ENCODE assay signal across 26 cellular contexts in genomic region chr5:123806644-123807043, GRCh38.
A peak's percentile ranks its signal among the peaks of the same experiment; 100 is the strongest.
DNase-seq lines count a peak whose midpoint lies in the region; ATAC-seq and TF ChIP-seq lines count a peak whose summit lies in the region.
"Had no signal": no experiment of that assay in that cellular context is flagged by ENCODE, and none has a peak within 500 bp of the region (broad histone marks: within the 10 kb centered on the region; RNA-seq: fewer than 3 reads in every experiment).

No MANE protein-coding gene starts in this region.

- no peak overlapping the region for H3K27ac ChIP-seq in BLaER1
- H3K27ac ChIP-seq in Karpas-422 (ENCODE audit: low read length), result peak overlapping the region; percentile 96; the same call in 1 of the 2 replicates
- peak overlapping the region; percentile 63 for H3K27ac ChIP-seq in VCaP
- H3K27ac ChIP-seq: left lung, RWPE1, testis, uterus had no signal

- H3K79me2 ChIP-seq in Karpas-422 (ENCODE audit: low read length), result no peaks in the 10 kb centered on the region

- no peak for DNase-seq in Karpas-422
- DNase-seq in neural crest cell (ENCODE audit: low read depth, low spot score), result no peak
- DNase-seq in stimulated activated effector memory CD8-positive, alpha-beta T cell treated with anti-CD3 and anti-CD28 coated beads, Interleukin-12 subunit alpha, Interleukin-12 subunit beta, amount 100 ng/mL, for 72 hours (ENCODE audit: low spot score in 2 of 2), result no peak
- no peak for DNase-seq in activated CD4-positive, alpha-beta T cell treated with anti-CD3 and anti-CD28 coated beads for 1 hour
- DNase-seq in DMS153 treated with DMSO at 0.1 percent for 48 hours (lab: John Stamatoyannopoulos, UW; ENCODE audit: unreplicated experiment), result no peak
- no peak for DNase-seq in WTC11 (ENCODE audit: low spot score)
- DNase-seq: activated CD4-positive, alpha-beta T cell treated with anti-CD3 and anti-CD28 coated beads, Interleukin-2, amount 50 U/mL, for 4 hours; activated CD8-positive, alpha-beta memory T cell treated with anti-CD3 and anti-CD28 coated beads, Interleukin-2, amount 10 ng/mL, durations not matched to agents 7 days and 5 days; activated gamma-delta T cell treated with Interleukin-2 at 50 U/mL for 16 hours; activated naive CD8-positive, alpha-beta T cell treated with anti-CD3 and anti-CD28 coated beads, Interleukin-2, amount 10 ng/mL, durations not matched to agents 7 days and 5 days; activated T-cell treated with anti-CD3 and anti-CD28 coated beads, Interleukin-2, amount 50 U/mL, for 4 hours; CD8-positive, alpha-beta T cell; central memory CD4-positive, alpha-beta T cell; glutamatergic neuron; left lung; naive B cell; NCI-H446; occipital lobe; stimulated activated naive CD4-positive, alpha-beta T cell; testis; uterus had no signal

- no peaks in the 10 kb centered on the region for H4K20me1 ChIP-seq in BLaER1
- no peaks in the 10 kb centered on the region for H4K20me1 ChIP-seq in Karpas-422 (ENCODE audit: insufficient read depth, low read depth, low read length)

- H3K27me3 ChIP-seq in BLaER1 (no peaks in the 10 kb centered on the region), Karpas-422 (ENCODE audit: low read length) (no peaks in the 10 kb centered on the region)
- H3K27me3 ChIP-seq: left lung, testis, uterus had no signal

- H3K36me3 Mint-ChIP-seq in neural crest cell (ENCODE audit: low read depth) (peaks cover 3% of the 10 kb centered on the region), WTC11 (no peaks in the 10 kb centered on the region)
- no peaks in the 10 kb centered on the region for H3K36me3 Mint-ChIP-seq in stimulated activated effector memory CD8-positive, alpha-beta T cell treated with anti-CD3 and anti-CD28 coated beads, Interleukin-12 subunit alpha, Interleukin-12 subunit beta, amount 100 ng/mL, for 72 hours
- H3K36me3 Mint-ChIP-seq: activated CD8-positive, alpha-beta memory T cell treated with anti-CD3 and anti-CD28 coated beads, Interleukin-2, amount 10 ng/mL, durations not matched to agents 7 days and 5 days; activated naive CD8-positive, alpha-beta T cell treated with anti-CD3 and anti-CD28 coated beads, Interleukin-2, amount 10 ng/mL, durations not matched to agents 7 days and 5 days; CD8-positive, alpha-beta T cell; mesothelial cell of epicardium; naive B cell had no signal

- H3K4me3 Mint-ChIP-seq in neural crest cell, result peak overlapping the region; percentile 49
- no peak overlapping the region for H3K4me3 Mint-ChIP-seq in stimulated activated effector memory CD8-positive, alpha-beta T cell treated with anti-CD3 and anti-CD28 coated beads, Interleukin-12 subunit alpha, Interleukin-12 subunit beta, amount 100 ng/mL, for 72 hours
- H3K4me3 Mint-ChIP-seq in WTC11, result no peak overlapping the region
- H3K4me3 Mint-ChIP-seq: activated CD8-positive, alpha-beta memory T cell treated with anti-CD3 and anti-CD28 coated beads, Interleukin-2, amount 10 ng/mL, durations not matched to agents 7 days and 5 days; activated naive CD8-positive, alpha-beta T cell treated with anti-CD3 and anti-CD28 coated beads, Interleukin-2, amount 10 ng/mL, durations not matched to agents 7 days and 5 days; activated T-cell treated with anti-CD3 and anti-CD28 coated beads, Interleukin-2, amount 50 U/mL, for 4 hours; CD8-positive, alpha-beta T cell; mesothelial cell of epicardium; naive B cell; T-helper 1 cell treated with Interleukin-12 subunit alpha and Interleukin-12 subunit beta and Interleukin-4 antibody, amounts not matched to agents 30 μg/mL and 1 μg/mL, for 36 hours had no signal

- H3K9ac ChIP-seq in BLaER1 (no peak overlapping the region; the same call in 1 of the 2 replicates), Karpas-422 (ENCODE audit: low read length) (no peak overlapping the region; the same call in 1 of the 2 replicates)

- TF ChIP-seq CTCF in VCaP (conservative IDR thresholded peaks at IDR 0.05) (no peak), neural crest cell (conservative IDR thresholded peaks at IDR 0.05) (no peak), WTC11 (IDR thresholded peaks at IDR 0.05) (no peak)

- H3K27ac Mint-ChIP-seq in neural crest cell (ENCODE audit: unreplicated experiment) (peak overlapping the region; percentile 13), WTC11 (no peak overlapping the region)
- no peak overlapping the region for H3K27ac Mint-ChIP-seq in stimulated activated effector memory CD8-positive, alpha-beta T cell treated with anti-CD3 and anti-CD28 coated beads, Interleukin-12 subunit alpha, Interleukin-12 subunit beta, amount 100 ng/mL, for 72 hours
- H3K27ac Mint-ChIP-seq: activated CD8-positive, alpha-beta memory T cell treated with anti-CD3 and anti-CD28 coated beads, Interleukin-2, amount 10 ng/mL, durations not matched to agents 7 days and 5 days; activated naive CD8-positive, alpha-beta T cell treated with anti-CD3 and anti-CD28 coated beads, Interleukin-2, amount 10 ng/mL, durations not matched to agents 7 days and 5 days; CD8-positive, alpha-beta T cell; mesothelial cell of epicardium; naive B cell; T-helper 1 cell treated with Interleukin-12 subunit alpha and Interleukin-12 subunit beta and Interleukin-4 antibody, amounts not matched to agents 30 μg/mL and 1 μg/mL, for 36 hours had no signal

- H3K4me3 ChIP-seq in BLaER1, result no peak overlapping the region
- no peak overlapping the region for H3K4me3 ChIP-seq in Karpas-422 (ENCODE audit: low read length)
- H3K4me3 ChIP-seq: left lung, testis, uterus had no signal

- POLR2A ChIA-PET in WTC11 (lab: Charles Lee), result no interaction called here

- H3K4me1 ChIP-seq in BLaER1, result peaks cover 57% of the 10 kb centered on the region
- peaks cover 59% of the 10 kb centered on the region for H3K4me1 ChIP-seq in Karpas-422 (ENCODE audit: low read length)
- H3K4me1 ChIP-seq: testis, uterus had no signal

- ATAC-seq in stimulated activated effector memory CD8-positive, alpha-beta T cell treated with anti-CD3 and anti-CD28 coated beads, Interleukin-12 subunit alpha, Interleukin-12 subunit beta, amount 100 ng/mL, for 72 hours, result no peak
- no peak for ATAC-seq in WTC11
- ATAC-seq: activated CD8-positive, alpha-beta memory T cell treated with anti-CD3 and anti-CD28 coated beads, Interleukin-2, amount 10 ng/mL, durations not matched to agents 7 days and 5 days; activated T-cell treated with anti-CD3 and anti-CD28 coated beads, Interleukin-2, amount 50 U/mL, for 4 hours; CD8-positive, alpha-beta T cell had no signal

- 0 out of 2 replicates have a peak overlapping the region, but pooled peaks have one; percentile 52 for H2AFZ ChIP-seq in Karpas-422 (ENCODE audit: low read length)

- H3K36me3 ChIP-seq in BLaER1, result no peaks in the 10 kb centered on the region
- H3K36me3 ChIP-seq in Karpas-422 (ENCODE audit: insufficient read depth, low read length), result no peaks in the 10 kb centered on the region
- H3K36me3 ChIP-seq: left lung, uterus had no signal

- CTCF ChIA-PET in WTC11 (lab: Charles Lee), result interaction anchor here (0.5 kb wide), 1 partner anchor 957 kb away, joined by 3 read pairs; no protein-coding TSS in a partner anchor

- H3K27me3 Mint-ChIP-seq in neural crest cell (ENCODE audit: low read depth) (no peaks in the 10 kb centered on the region), WTC11 (ENCODE audit: low read depth) (no peaks in the 10 kb centered on the region)
- H3K27me3 Mint-ChIP-seq: activated CD8-positive, alpha-beta memory T cell treated with anti-CD3 and anti-CD28 coated beads, Interleukin-2, amount 10 ng/mL, durations not matched to agents 7 days and 5 days; activated naive CD8-positive, alpha-beta T cell treated with anti-CD3 and anti-CD28 coated beads, Interleukin-2, amount 10 ng/mL, durations not matched to agents 7 days and 5 days; naive B cell had no signal

- H3K9me3 ChIP-seq in BLaER1, result no peaks in the 10 kb centered on the region
- no peaks in the 10 kb centered on the region for H3K9me3 ChIP-seq in Karpas-422 (ENCODE audit: low read length)
- H3K9me3 ChIP-seq: left lung, testis, uterus had no signal

- H3K4me1 Mint-ChIP-seq in neural crest cell, result peaks cover 87% of the 10 kb centered on the region
- no peaks in the 10 kb centered on the region for H3K4me1 Mint-ChIP-seq in stimulated activated effector memory CD8-positive, alpha-beta T cell treated with anti-CD3 and anti-CD28 coated beads, Interleukin-12 subunit alpha, Interleukin-12 subunit beta, amount 100 ng/mL, for 72 hours
- H3K4me1 Mint-ChIP-seq in WTC11, result peaks cover 66% of the 10 kb centered on the region
- H3K4me1 Mint-ChIP-seq: activated CD8-positive, alpha-beta memory T cell treated with anti-CD3 and anti-CD28 coated beads, Interleukin-2, amount 10 ng/mL, durations not matched to agents 7 days and 5 days; activated naive CD8-positive, alpha-beta T cell treated with anti-CD3 and anti-CD28 coated beads, Interleukin-2, amount 10 ng/mL, durations not matched to agents 7 days and 5 days had no signal

- H3K4me2 ChIP-seq in BLaER1 (peak overlapping the region; percentile 84; the same call in 1 of the 2 replicates), Karpas-422 (ENCODE audit: low read depth, low read length, poor library complexity, severe bottlenecking) (no peak overlapping the region)

- H3K9me3 Mint-ChIP-seq in neural crest cell, result peaks cover 4% of the 10 kb centered on the region
- no peaks in the 10 kb centered on the region for H3K9me3 Mint-ChIP-seq in stimulated activated effector memory CD8-positive, alpha-beta T cell treated with anti-CD3 and anti-CD28 coated beads, Interleukin-12 subunit alpha, Interleukin-12 subunit beta, amount 100 ng/mL, for 72 hours
- H3K9me3 Mint-ChIP-seq in WTC11, result peaks cover 4% of the 10 kb centered on the region; the same call in 1 of the 2 replicates
- H3K9me3 Mint-ChIP-seq: activated naive CD8-positive, alpha-beta T cell treated with anti-CD3 and anti-CD28 coated beads, Interleukin-2, amount 10 ng/mL, durations not matched to agents 7 days and 5 days; activated T-cell treated with anti-CD3 and anti-CD28 coated beads, Interleukin-2, amount 50 U/mL, for 4 hours; CD8-positive, alpha-beta T cell; mesothelial cell of epicardium; naive B cell; T-helper 1 cell treated with Interleukin-12 subunit alpha and Interleukin-12 subunit beta and Interleukin-4 antibody, amounts not matched to agents 30 μg/mL and 1 μg/mL, for 36 hours had no signal

- H3K9me2 ChIP-seq in Karpas-422 (replicated peaks; ENCODE audit: insufficient read depth, low read length), result no peaks in the 10 kb centered on the region

TF ChIP-seq in WTC11, 78 proteins besides CTCF, POLR2A, EP300 and RAD21:
- no peak for TF ChIP-seq E2F1 (CRISPR knock-in tag; IDR thresholded peaks at IDR 0.05)
